Comparison of ENCODE assay signal across 2 cellular contexts in genomic region chr20:13307562-13308163, GRCh38.
A peak's percentile ranks its signal among the peaks of the same experiment; 100 is the strongest.
TF ChIP-seq lines count a peak whose summit lies in the region.

No MANE protein-coding gene starts in this region.

TF ChIP-seq in K562, 482 proteins besides CTCF, POLR2A, EP300 and RAD21:
- TF ChIP-seq, protein P1, sequence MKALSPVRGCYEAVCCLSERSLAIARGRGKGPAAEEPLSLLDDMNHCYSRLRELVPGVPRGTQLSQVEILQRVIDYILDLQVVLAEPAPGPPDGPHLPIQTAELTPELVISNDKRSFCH (CRISPR knock-in tag; IDR thresholded peaks at IDR 0.05), result no peak
- TF ChIP-seq, protein P1 (tag; IDR thresholded peaks at IDR 0.05), result peak; percentile 79; the same call in 1 of the 2 replicates
- no peak for TF ChIP-seq ZBTB34 (CRISPR knock-in tag; IDR thresholded peaks at IDR 0.05)

TF ChIP-seq in HepG2, 621 proteins besides CTCF, POLR2A, EP300 and RAD21:
- TF ChIP-seq NFE2 (CRISPR knock-in tag; IDR thresholded peaks at IDR 0.05) (no peak), TRIM22 (IDR thresholded peaks at IDR 0.05) (no peak), ZNF331 (CRISPR knock-in tag; IDR thresholded peaks at IDR 0.05) (peak; percentile 42; the same call in 1 of the 2 replicates), STAT5B (CRISPR knock-in tag; IDR thresholded peaks at IDR 0.05) (no peak), POGZ (CRISPR knock-in tag; IDR thresholded peaks at IDR 0.05) (peak; percentile 36), ARID3A (IDR thresholded peaks at IDR 0.05; ENCODE audit: low read depth, low read length) (peak; percentile 41; the same call in 1 of the 2 replicates), ATF1 (CRISPR knock-in tag; IDR thresholded peaks at IDR 0.05) (peak; percentile 23; the same call in 1 of the 2 replicates), EHMT2 (IDR thresholded peaks at IDR 0.05; ENCODE audit: borderline replicate concordance, low read depth, low read length) (peak; percentile 64; the same call in 1 of the 2 replicates), ZNF720 (CRISPR knock-in tag; IDR thresholded peaks at IDR 0.05) (no peak), ZBTB7B (CRISPR knock-in tag; IDR thresholded peaks at IDR 0.05) (no peak), NR2C2 (CRISPR knock-in tag; IDR thresholded peaks at IDR 0.05; ENCODE audit: borderline replicate concordance) (no peak), CEBPB (IDR thresholded peaks at IDR 0.05; ENCODE audit: borderline replicate concordance, low read depth, low read length) (peak; percentile 85; the same call in 1 of the 2 replicates), HNF4A (CRISPR knock-in tag; IDR thresholded peaks at IDR 0.05) (peak; percentile 55), HNF4G (IDR thresholded peaks at IDR 0.05; ENCODE audit: borderline replicate concordance, low read depth, low read length) (0 out of 2 replicates have a peak, but pooled peaks have one; percentile 22), HNF4G (CRISPR knock-in tag; IDR thresholded peaks at IDR 0.05; ENCODE audit: borderline replicate concordance, low read depth) (no peak), NR2F6 (IDR thresholded peaks at IDR 0.05) (peak; percentile 40; the same call in 1 of the 2 replicates), NR2F6 (CRISPR knock-in tag; IDR thresholded peaks at IDR 0.05) (no peak), DZIP1 (CRISPR knock-in tag; IDR thresholded peaks at IDR 0.05) (no peak), PHF21A (CRISPR knock-in tag; IDR thresholded peaks at IDR 0.05) (0 out of 2 replicates have a peak, but pooled peaks have one; percentile 17), CAMTA2 (CRISPR knock-in tag; IDR thresholded peaks at IDR 0.05; ENCODE audit: borderline replicate concordance) (no peak), CEBPG (CRISPR knock-in tag; IDR thresholded peaks at IDR 0.05) (peak; percentile 41; the same call in 1 of the 2 replicates), ZNF619 (CRISPR knock-in tag; IDR thresholded peaks at IDR 0.05) (no peak)
- TF ChIP-seq, protein P2, sequence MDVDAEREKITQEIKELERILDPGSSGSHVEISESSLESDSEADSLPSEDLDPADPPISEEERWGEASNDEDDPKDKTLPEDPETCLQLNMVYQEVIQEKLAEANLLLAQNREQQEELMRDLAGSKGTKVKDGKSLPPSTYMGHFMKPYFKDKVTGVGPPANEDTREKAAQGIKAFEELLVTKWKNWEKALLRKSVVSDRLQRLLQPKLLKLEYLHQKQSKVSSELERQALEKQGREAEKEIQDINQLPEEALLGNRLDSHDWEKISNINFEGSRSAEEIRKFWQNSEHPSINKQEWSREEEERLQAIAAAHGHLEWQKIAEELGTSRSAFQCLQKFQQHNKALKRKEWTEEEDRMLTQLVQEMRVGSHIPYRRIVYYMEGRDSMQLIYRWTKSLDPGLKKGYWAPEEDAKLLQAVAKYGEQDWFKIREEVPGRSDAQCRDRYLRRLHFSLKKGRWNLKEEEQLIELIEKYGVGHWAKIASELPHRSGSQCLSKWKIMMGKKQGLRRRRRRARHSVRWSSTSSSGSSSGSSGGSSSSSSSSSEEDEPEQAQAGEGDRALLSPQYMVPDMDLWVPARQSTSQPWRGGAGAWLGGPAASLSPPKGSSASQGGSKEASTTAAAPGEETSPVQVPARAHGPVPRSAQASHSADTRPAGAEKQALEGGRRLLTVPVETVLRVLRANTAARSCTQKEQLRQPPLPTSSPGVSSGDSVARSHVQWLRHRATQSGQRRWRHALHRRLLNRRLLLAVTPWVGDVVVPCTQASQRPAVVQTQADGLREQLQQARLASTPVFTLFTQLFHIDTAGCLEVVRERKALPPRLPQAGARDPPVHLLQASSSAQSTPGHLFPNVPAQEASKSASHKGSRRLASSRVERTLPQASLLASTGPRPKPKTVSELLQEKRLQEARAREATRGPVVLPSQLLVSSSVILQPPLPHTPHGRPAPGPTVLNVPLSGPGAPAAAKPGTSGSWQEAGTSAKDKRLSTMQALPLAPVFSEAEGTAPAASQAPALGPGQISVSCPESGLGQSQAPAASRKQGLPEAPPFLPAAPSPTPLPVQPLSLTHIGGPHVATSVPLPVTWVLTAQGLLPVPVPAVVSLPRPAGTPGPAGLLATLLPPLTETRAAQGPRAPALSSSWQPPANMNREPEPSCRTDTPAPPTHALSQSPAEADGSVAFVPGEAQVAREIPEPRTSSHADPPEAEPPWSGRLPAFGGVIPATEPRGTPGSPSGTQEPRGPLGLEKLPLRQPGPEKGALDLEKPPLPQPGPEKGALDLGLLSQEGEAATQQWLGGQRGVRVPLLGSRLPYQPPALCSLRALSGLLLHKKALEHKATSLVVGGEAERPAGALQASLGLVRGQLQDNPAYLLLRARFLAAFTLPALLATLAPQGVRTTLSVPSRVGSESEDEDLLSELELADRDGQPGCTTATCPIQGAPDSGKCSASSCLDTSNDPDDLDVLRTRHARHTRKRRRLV (CRISPR knock-in tag; IDR thresholded peaks at IDR 0.05), result no peak
- TF ChIP-seq, protein P3, sequence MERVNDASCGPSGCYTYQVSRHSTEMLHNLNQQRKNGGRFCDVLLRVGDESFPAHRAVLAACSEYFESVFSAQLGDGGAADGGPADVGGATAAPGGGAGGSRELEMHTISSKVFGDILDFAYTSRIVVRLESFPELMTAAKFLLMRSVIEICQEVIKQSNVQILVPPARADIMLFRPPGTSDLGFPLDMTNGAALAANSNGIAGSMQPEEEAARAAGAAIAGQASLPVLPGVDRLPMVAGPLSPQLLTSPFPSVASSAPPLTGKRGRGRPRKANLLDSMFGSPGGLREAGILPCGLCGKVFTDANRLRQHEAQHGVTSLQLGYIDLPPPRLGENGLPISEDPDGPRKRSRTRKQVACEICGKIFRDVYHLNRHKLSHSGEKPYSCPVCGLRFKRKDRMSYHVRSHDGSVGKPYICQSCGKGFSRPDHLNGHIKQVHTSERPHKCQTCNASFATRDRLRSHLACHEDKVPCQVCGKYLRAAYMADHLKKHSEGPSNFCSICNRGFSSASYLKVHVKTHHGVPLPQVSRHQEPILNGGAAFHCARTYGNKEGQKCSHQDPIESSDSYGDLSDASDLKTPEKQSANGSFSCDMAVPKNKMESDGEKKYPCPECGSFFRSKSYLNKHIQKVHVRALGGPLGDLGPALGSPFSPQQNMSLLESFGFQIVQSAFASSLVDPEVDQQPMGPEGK (CRISPR knock-in tag; IDR thresholded peaks at IDR 0.05), result 0 out of 2 replicates have a peak, but pooled peaks have one; percentile 12
TF ChIP-seq in HepG2: peak in this region for 12.
